7 cellular contexts compared by ENCODE assay signal in genomic region chr15:32545129-32545528, GRCh38. TPM values are rescaled to one million over a fixed set of nuclear protein-coding genes. Genes with fewer than 3 reads are reported as not detected.
A peak's percentile ranks its signal among the peaks of the same experiment; 100 is the strongest.
DNase-seq lines count a peak whose midpoint lies in the region; ATAC-seq, FAIRE-seq and TF ChIP-seq lines count a peak whose summit lies in the region.
"Not testable (repeated sequence)": the region's sequence is repeated elsewhere in the genome, so short reads cannot be mapped to it uniquely, and the experiment has no call there.

No MANE protein-coding gene starts in this region.

- H3K14ac ChIP-seq in IMR-90 (replicated peaks; ENCODE audit: low read depth, low read length), result not testable (repeated sequence)

- H4K91ac ChIP-seq in IMR-90 (ENCODE audit: insufficient read depth, low read depth, low read length), result not testable (repeated sequence)

- TF ChIP-seq EP300 in K562 (IDR thresholded peaks at IDR 0.05; ENCODE audit: low read length), result not testable (repeated sequence)

- no CpG with 5 or more reads among the region's 9 CpGs for WGBS in IMR-90 (ENCODE audit: extremely low coverage in 2 of 2, insufficient read length in 1 of 2), 2 experiments
- WGBS in K562 (ENCODE audit: insufficient coverage, low coverage, missing lambda C conversion rate), result no CpG with 5 or more reads among the region's 9 CpGs

- H2BK120ac ChIP-seq in IMR-90 (ENCODE audit: low read depth, low read length), result not testable (repeated sequence)

- not testable (repeated sequence) for H4K8ac ChIP-seq in IMR-90 (ENCODE audit: low read depth in 2 of 2, low read length in 2 of 2)

- not testable (repeated sequence) for BruUV-seq in IMR-90 (replicated peaks; lab: Mats Ljungman, UMichigan); K562 (replicated peaks; lab: Mats Ljungman, UMichigan)

- H3K4me2 ChIP-seq in IMR-90 (ENCODE audit: low read depth, low read length); K562 (ENCODE audit: insufficient read depth, low read length): not testable (repeated sequence)

- not testable (repeated sequence) for H3K9me1 ChIP-seq in IMR-90 (ENCODE audit: insufficient read depth, low read length); K562 (ENCODE audit: control insufficient read depth, insufficient read depth, low read length)

- not testable (repeated sequence) for H4K20me1 ChIP-seq in IMR-90 (ENCODE audit: insufficient read depth, low read length); K562 (replicated peaks; ENCODE audit: control insufficient read depth, insufficient read depth, low read length)

- not testable (repeated sequence) for H3K27me3 ChIP-seq in IMR-90 (ENCODE audit: control insufficient read depth, insufficient read depth, low read length); K562 (ENCODE audit: control insufficient read depth in 2 of 2, insufficient read depth in 2 of 2, low read length in 2 of 2); left lung

- peak; percentile 36 for FAIRE-seq in GM18507 (lab: Jason Lieb, UNC)
- peak; percentile 65 for FAIRE-seq in RCC 7860 (lab: Jason Lieb, UNC)
- not testable (repeated sequence) for FAIRE-seq in K562 (lab: Jason Lieb, UNC)
- FAIRE-seq in frontal cortex (lab: Jason Lieb, UNC), result peak; percentile 90

- TF ChIP-seq CTCF in IMR-90 (conservative IDR thresholded peaks at IDR 0.05; ENCODE audit: low read depth, low read length); K562 (IDR thresholded peaks at IDR 0.05 in 2 of 3, conservative IDR thresholded peaks at IDR 0.05 in 1 of 3; ENCODE audit: insufficient read depth in 2 of 3, low read depth in 1 of 3, low read length in 3 of 3); left lung (IDR thresholded peaks at IDR 0.05): not testable (repeated sequence)

- not testable (repeated sequence) for H2BK20ac ChIP-seq in IMR-90 (ENCODE audit: low read depth, low read length)

- dilution Hi-C loops in IMR-90 (cut with HindIII; ENCODE audit: low sequenced_read_pairs, unreplicated experiment), result not testable (repeated sequence)

- not testable (repeated sequence) for H4K5ac ChIP-seq in IMR-90 (ENCODE audit: low read depth, low read length)

- in situ Hi-C loops in IMR-90 (cut with MboI; ENCODE audit: low sequenced_read_pairs); K562 (cut with MboI): not testable (repeated sequence)

- not testable (repeated sequence) for H3K79me2 ChIP-seq in K562 (ENCODE audit: control insufficient read depth, insufficient read depth, low read length)

- H2AK5ac ChIP-seq in IMR-90 (ENCODE audit: low read depth, low read length), result not testable (repeated sequence)

- H3K27ac ChIP-seq in IMR-90 (ENCODE audit: insufficient read depth, low read length); K562 (ENCODE audit: extremely low read depth, low read depth, low read length); left lung: not testable (repeated sequence)

- H3K79me1 ChIP-seq in IMR-90 (ENCODE audit: low read depth in 1 of 2, low read length in 2 of 2), result not testable (repeated sequence)

- H3K4me1 ChIP-seq in IMR-90 (ENCODE audit: control insufficient read depth, insufficient read depth, low read length); K562 (replicated peaks in 1 of 2; ENCODE audit: control insufficient read depth in 2 of 2, insufficient read depth in 2 of 2, low read length in 2 of 2); left lung: not testable (repeated sequence)

- H2BK15ac ChIP-seq in IMR-90 (ENCODE audit: low read depth, low read length), result not testable (repeated sequence)

- intact Hi-C loops in IMR-90 (cut with micrococcal nuclease); K562 (cut with micrococcal nuclease); left lung (cut with DNase I): not testable (repeated sequence)

- H3K9ac ChIP-seq in IMR-90 (ENCODE audit: low read depth, low read length); K562 (ENCODE audit: insufficient read depth in 1 of 2, low read depth in 2 of 2, low read length in 2 of 2): not testable (repeated sequence)

- ATAC-seq in IMR-90 (ENCODE audit: low read depth) (0 out of 2 replicates have a peak, but pooled peaks have one; percentile 32), SK-N-SH treated with all-trans-retinoic acid at 6 μM for 48 hours (0 out of 3 replicates have a peak, but pooled peaks have one; percentile 31), K562 (peak; percentile 60), left lung (peak; percentile 48)

- H2AFZ ChIP-seq in IMR-90 (replicated peaks; ENCODE audit: low read length, poor library complexity); K562 (ENCODE audit: low read depth, low read length): not testable (repeated sequence)

- CTCF ChIA-PET in IMR-90 (lab: Yijun Ruan, JAX); K562 (lab: Yijun Ruan, JAX; ENCODE audit: low intra/inter-chr PET ratio): not testable (repeated sequence)

- not testable (repeated sequence) for H3K23ac ChIP-seq in IMR-90 (ENCODE audit: low read depth, low read length)

- TF ChIP-seq POLR2A in IMR-90 (IDR thresholded peaks at IDR 0.05; ENCODE audit: low read depth, low read length); K562 (conservative IDR thresholded peaks at IDR 0.05): not testable (repeated sequence)

- not testable (repeated sequence) for TF ChIP-seq RAD21 in IMR-90 (IDR thresholded peaks at IDR 0.05; ENCODE audit: low read length); K562 (CRISPR knock-in tag; conservative IDR thresholded peaks at IDR 0.05 in 1 of 2, IDR thresholded peaks at IDR 0.05 in 1 of 2)

- not testable (repeated sequence) for DNase-seq in GM18507 (ENCODE audit: extremely low spot score, insufficient read length, low read depth); IMR-90; RCC 7860 (ENCODE audit: low spot score); K562 (ENCODE audit: extremely low read depth in 1 of 4, low spot score in 3 of 4); frontal cortex (ENCODE audit: low spot score in 2 of 2); left lung

- not testable (repeated sequence) for H2AK9ac ChIP-seq in IMR-90 (replicated peaks; ENCODE audit: low read depth, low read length, poor library complexity)

- H3K56ac ChIP-seq in IMR-90 (ENCODE audit: extremely low read depth, insufficient read depth, low read length), result not testable (repeated sequence)

- not testable (repeated sequence) for H3K4me3 ChIP-seq in IMR-90 (ENCODE audit: insufficient read depth, low read depth, low read length); K562; left lung

- H2BK5ac ChIP-seq in IMR-90 (ENCODE audit: low read depth, low read length, poor library complexity, severe bottlenecking), result not testable (repeated sequence)

- not testable (repeated sequence) for H3K9me3 ChIP-seq in IMR-90 (ENCODE audit: control insufficient read depth, insufficient read depth, low read length); K562 (replicated peaks; ENCODE audit: control insufficient read depth, insufficient read depth, low read depth, low read length); left lung

- H3K18ac ChIP-seq in IMR-90 (ENCODE audit: low read depth, low read length), result not testable (repeated sequence)

- H3K36me3 ChIP-seq in IMR-90 (ENCODE audit: control insufficient read depth, insufficient read depth, low read length); K562 (ENCODE audit: control insufficient read depth, insufficient read depth, low read length); left lung: not testable (repeated sequence)

- H3K4ac ChIP-seq in IMR-90 (ENCODE audit: low read depth, low read length), result not testable (repeated sequence)

- POLR2A ChIA-PET in IMR-90 (lab: Charles Lee; ENCODE audit: unreplicated experiment); K562 (lab: Yijun Ruan, JAX): not testable (repeated sequence)

RNA-seq across cellular contexts. Expression of gene GOLGA8N, which starts 48.1 kb away (rescaled TPM):
- total RNA-seq in IMR-90 (2012; rRNA removed) (0.72 and 0.83 TPM in 2 replicates), K562 (2014; rRNA removed) (0.08 and 4.5 TPM in 2 replicates), K562 (2014; rRNA removed; fragmentation: Illumina TruSeq; extraction: Trizol) (0.35 and 0.36 TPM in 2 replicates), K562 (2015; rRNA removed; fragmentation: Illumina TruSeq; extraction: Trizol) (0.23 and 0.25 TPM in 2 replicates), K562 (2021) (0.24 and 0.60 TPM in 2 replicates), frontal cortex (2.4 TPM), left lung (1 to 10 TPM; 7.4 to 9.6 TPM)
- polyA plus RNA-seq in IMR-90 (2012; rRNA removed) (1.2 and 1.8 TPM in 2 replicates), K562 (2011; rRNA removed) (0.17 and 0.37 TPM in 2 replicates), K562 (2014; fragmentation: Illumina TruSeq; extraction: Trizol) (0.24 and 0.26 TPM in 2 replicates), K562 (2014; fragmentation: Nextera tagmentation; extraction: Ambion mirVana) (under 1 TPM; 0.01 to 0.04 TPM), K562 (2014; rRNA removed) (0.12 and 0.17 TPM in 2 replicates)
- 0.21 and 0.40 TPM in 2 replicates for polyA plus RNA-seq in IMR-90 (2012; cell fraction: cytosol; rRNA removed)
- 8.8 and 24.2 TPM in 2 replicates for polyA plus RNA-seq in IMR-90 (2012; cell fraction: nucleus; rRNA removed; ENCODE audit: low replicate concordance)
- total RNA-seq in K562 (2011; cell fraction: chromatin; rRNA removed; ENCODE audit: low replicate concordance), result 1.8 and 2.2 TPM in 2 replicates
- 3.3 and 3.8 TPM in 2 replicates for total RNA-seq in K562 (2011; cell fraction: nucleolus; rRNA removed)
- total RNA-seq in K562 (2011; cell fraction: nucleoplasm; rRNA removed), result 0.92 and 1.1 TPM in 2 replicates
- polyA plus RNA-seq in K562 (2011; cell fraction: cytosol; rRNA removed), result 0.01 and 0.10 TPM in 2 replicates
- polyA plus RNA-seq in K562 (2011; cell fraction: nucleus; rRNA removed), result 0.57 and 2.5 TPM in 2 replicates
- polyA plus RNA-seq in K562 (2012), result 1.1 and 1.6 TPM in 2 replicates
- 0.07 and 0.36 TPM in 2 replicates for polyA minus RNA-seq in K562 (2011; rRNA and poly(A)+ RNA removed)
- polyA minus RNA-seq in K562 (2011; cell fraction: cytosol; rRNA and poly(A)+ RNA removed), result not detected in 2 replicates
- polyA minus RNA-seq in K562 (2011; cell fraction: nucleus; rRNA and poly(A)+ RNA removed), result 0.13 and 0.89 TPM in 2 replicates
